Comparison of ENCODE assay signal across 11 cellular contexts in the genomic region with DNA sequence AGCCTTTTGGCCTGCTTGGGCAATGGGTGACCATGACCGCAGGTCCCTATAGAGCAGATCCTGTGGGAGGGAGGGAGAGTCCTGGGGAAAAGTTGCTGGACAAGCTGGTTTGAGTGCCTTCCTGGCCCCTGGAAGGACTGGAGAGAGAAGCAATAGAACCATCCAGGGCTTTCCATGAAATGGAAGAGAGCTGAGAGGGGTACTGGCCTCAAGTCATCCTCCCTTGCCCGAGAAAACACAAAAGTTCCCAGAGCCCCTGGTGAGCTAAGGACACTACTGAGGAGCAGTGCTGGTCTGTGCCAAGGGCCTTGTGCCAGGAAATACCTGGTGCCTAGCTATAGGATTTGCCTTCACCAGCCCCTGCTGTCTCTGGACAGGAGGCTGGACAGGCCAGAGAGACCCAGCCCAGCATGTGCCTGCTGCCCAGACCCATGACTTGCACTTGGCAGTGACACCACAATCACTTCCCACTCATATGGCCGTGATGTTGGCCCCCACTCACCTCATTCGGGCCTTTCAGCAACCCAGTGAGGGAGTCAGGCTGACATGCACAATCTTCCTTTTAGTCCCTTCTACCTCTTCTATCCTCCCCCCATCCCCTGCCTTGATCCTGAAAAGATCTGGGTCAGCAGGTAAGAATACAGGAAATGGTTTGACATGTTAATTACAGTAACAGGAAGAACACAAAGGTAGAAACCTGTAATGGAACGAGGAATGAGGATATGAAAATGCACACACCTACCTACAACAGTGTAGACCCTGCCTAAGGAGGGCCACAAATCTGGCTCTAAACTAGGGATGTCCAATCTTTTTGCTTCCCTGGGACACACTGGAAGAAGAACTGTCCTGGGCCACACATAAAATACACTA. TPM values are rescaled to one million over a fixed set of nuclear protein-coding genes. Genes with fewer than 3 reads are reported as not detected.
DNase-seq lines count a peak whose midpoint lies in the region; ATAC-seq lines count a peak whose summit lies in the region.
"Had no signal": no experiment of that assay in that cellular context is flagged by ENCODE, and none has a peak within 500 bp of the region (broad histone marks: within the 10 kb centered on the region; RNA-seq: fewer than 3 reads in every experiment).

No MANE protein-coding gene starts in this region.

- H3K4me1 ChIP-seq in BLaER1: peaks cover 69% of the 10 kb centered on the region

- H4K20me1 ChIP-seq in BLaER1: peaks cover 60% of the 10 kb centered on the region

- 0 out of 2 replicates have a peak overlapping the region, but pooled peaks have one; percentile 4 for H3K9ac ChIP-seq in BLaER1

- ATAC-seq in GM19328 (IDR thresholded peaks at IDR 0.05; ENCODE audit: unreplicated experiment) (peak; percentile 41), left ventricle myocardium superior (peak; percentile 26), GM21528 (IDR thresholded peaks at IDR 0.05; ENCODE audit: low FRiP score, unreplicated experiment) (no peak), left colon (no peak)

- intact Hi-C loops in left ventricle myocardium superior (cut with micrococcal nuclease) (no loop called here), left colon (cut with DNase I, micrococcal nuclease) (no loop called here)

- H3K36me3 ChIP-seq in BLaER1: peaks cover 98% of the 10 kb centered on the region

- H3K4me3 ChIP-seq in BLaER1: no peak overlapping the region

- no peaks in the 10 kb centered on the region for H3K27me3 ChIP-seq in BLaER1

- H3K9me3 ChIP-seq in BLaER1: no peaks in the 10 kb centered on the region

- DNase-seq in RPMI8226: peak; percentile 67
- DNase-seq in left ventricle myocardium superior: no peak
- DNase-seq in NCI-H446 (lab: John Stamatoyannopoulos, UW): no peak
- DNase-seq in NCI-H226: no peak
- no peak for DNase-seq in left colon
- DNase-seq: effector CD4-positive, alpha-beta T cell; midbrain; NCI-H526 treated with DMSO at 0.1 percent for 48 hours had no signal

- peak overlapping the region; percentile 45; the same call in 1 of the 2 replicates for H3K27ac ChIP-seq in BLaER1

- H3K4me2 ChIP-seq in BLaER1: peak overlapping the region; percentile 14; the same call in 1 of the 2 replicates

RNA-seq across cellular contexts. Expression of a gene that starts 7.0 kb away (rescaled TPM):
- total RNA-seq in left ventricle myocardium superior (20.1 TPM), left colon (10 to 100 TPM; 22.2 to 25.9 TPM)

RNA-seq across cellular contexts. Expression of a gene that starts 19.3 kb away (rescaled TPM):
- 45.5 TPM for total RNA-seq in left ventricle myocardium superior
- 10 to 100 TPM; 32.9 to 36.2 TPM for total RNA-seq in left colon

RNA-seq across cellular contexts. Expression of a gene that starts 40.1 kb away (rescaled TPM):
- 27.1 TPM for total RNA-seq in left ventricle myocardium superior
- 10 to 100 TPM; 26.9 to 31.4 TPM for total RNA-seq in left colon

Comparison
In these comparisons a context has a peak if more than half of its experiments do, and no peak if none do; other contexts are left out.
1. ATAC-seq: peak in GM19328 (single experiment) and left ventricle myocardium superior (single experiment); none in GM21528 (single experiment) and left colon (single experiment).